ENCODE assay signal across 15 cellular contexts in the genomic region with DNA sequence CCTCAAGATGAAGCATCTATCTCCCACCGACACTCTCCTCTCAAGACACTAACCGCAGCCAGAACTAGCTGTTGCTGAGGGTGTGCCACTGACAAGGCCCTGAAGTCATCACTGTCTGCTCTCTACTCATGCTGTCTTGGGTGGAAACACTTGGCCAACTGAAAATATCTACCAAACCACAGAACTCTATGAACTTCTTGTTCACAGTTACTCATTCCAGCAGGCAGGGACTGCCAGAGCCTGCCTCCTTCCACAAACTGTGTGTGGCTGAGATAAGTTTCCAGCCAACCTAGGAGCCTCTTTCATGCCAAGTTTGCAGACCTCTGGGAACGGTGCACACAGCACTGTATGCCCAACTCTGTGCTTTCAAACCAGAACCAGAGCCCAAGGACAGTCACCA. TPM values are rescaled to one million over a fixed set of nuclear protein-coding genes. Genes with fewer than 3 reads are reported as not detected.
DNase-seq lines count a peak whose midpoint lies in the region; TF ChIP-seq lines count a peak whose summit lies in the region.
"Had no signal": no experiment of that assay in that cellular context is flagged by ENCODE, and none has a peak within 500 bp of the region (broad histone marks: within the 10 kb centered on the region; RNA-seq: fewer than 3 reads in every experiment).

No MANE protein-coding gene starts in this region.

- no peak for TF ChIP-seq EP300 in ovary (IDR thresholded peaks at IDR 0.05)

- H3K27ac ChIP-seq in testis = peak overlapping the region; percentile 34 to 59
- H3K27ac ChIP-seq in ovary = no peak overlapping the region
- H3K27ac ChIP-seq: HL-60, VCaP had no signal

- H3K36me3 Mint-ChIP-seq in HFFc6 (ENCODE audit: low read depth) = no peaks in the 10 kb centered on the region

- H3K4me3 ChIP-seq in adipocyte (ENCODE audit: low read length) = no peak overlapping the region
- no peak overlapping the region for H3K4me3 ChIP-seq in testis
- H3K4me3 ChIP-seq in ovary = no peak overlapping the region
- H3K4me3 ChIP-seq: stomach had no signal

- no peaks in the 10 kb centered on the region for H3K9me3 Mint-ChIP-seq in HFFc6

- DNase-seq in HFFc6 = peak; percentile 25
- peak; percentile 29 for DNase-seq in adipocyte (ENCODE audit: low read depth)
- peak; percentile 12 for DNase-seq in cardiac septum (ENCODE audit: low spot score)
- DNase-seq in testis = peak; percentile 56
- DNase-seq in retina = no peak
- DNase-seq in ovary = no peak
- DNase-seq in amygdala (lab: John Stamatoyannopoulos, UW) = no peak
- DNase-seq: amniotic stem cell; endodermal cell; NCI-H226; SHP77; stimulated activated CD4-positive, alpha-beta T cell treated with anti-CD3 and anti-CD28 coated beads, Interleukin-4, amount 100 ng/mL, for 1 hour; stomach had no signal

- TF ChIP-seq CTCF in HFFc6 (IDR thresholded peaks at IDR 0.05) (no peak), testis (IDR thresholded peaks at IDR 0.05) (no peak), ovary (IDR thresholded peaks at IDR 0.05) (no peak)

- TF ChIP-seq POLR2A in testis (IDR thresholded peaks at IDR 0.05) (no peak), ovary (IDR thresholded peaks at IDR 0.05) (no peak)

- H3K27me3 Mint-ChIP-seq in HFFc6 (ENCODE audit: insufficient read depth) = peaks cover 17% of the 10 kb centered on the region

- no peak overlapping the region for H3K4me3 Mint-ChIP-seq in HFFc6
- H3K4me3 Mint-ChIP-seq: endodermal cell had no signal

- H3K27me3 ChIP-seq in adipocyte (replicated peaks; ENCODE audit: control insufficient read depth, insufficient read depth, low read length) (peaks cover 6% of the 10 kb centered on the region), testis (no peaks in the 10 kb centered on the region), ovary (no peaks in the 10 kb centered on the region)
- H3K27me3 ChIP-seq: stomach had no signal

- no peak overlapping the region for H3K27ac Mint-ChIP-seq in HFFc6
- H3K27ac Mint-ChIP-seq: endodermal cell had no signal

- H3K4me1 Mint-ChIP-seq in HFFc6 (ENCODE audit: low read depth) = no peaks in the 10 kb centered on the region
- H3K4me1 Mint-ChIP-seq: endodermal cell had no signal

- H3K4me1 ChIP-seq in adipocyte (ENCODE audit: control insufficient read depth, insufficient read depth, low read length) (peaks cover 5% of the 10 kb centered on the region), testis (peaks cover 4% of the 10 kb centered on the region), ovary (ENCODE audit: insufficient read depth) (no peaks in the 10 kb centered on the region)
- H3K4me1 ChIP-seq: stomach had no signal

- no peaks in the 10 kb centered on the region for H3K9me3 ChIP-seq in adipocyte (ENCODE audit: control insufficient read depth, low read length)
- H3K9me3 ChIP-seq in testis = no peaks in the 10 kb centered on the region
- no peaks in the 10 kb centered on the region for H3K9me3 ChIP-seq in ovary
- H3K9me3 ChIP-seq: stomach had no signal

- WGBS in testis, 2 donors = 28 to 58% methylated on average over 3 of the region's 3 CpGs
- 41 to 66% (median 48%) methylated on average over 3 of the region's 3 CpGs for WGBS in ovary, 3 donors

- intact Hi-C loops in cardiac septum (cut with DNase I) (no loop called here), testis (cut with DNase I; ENCODE audit: low total_unique reads) (no loop called here), ovary (cut with DNase I) (no loop called here)

- H3K9ac ChIP-seq in adipocyte (ENCODE audit: low read length) = no peak overlapping the region

- H3K36me3 ChIP-seq in adipocyte (ENCODE audit: control insufficient read depth, insufficient read depth, low read length, severe bottlenecking) = no peaks in the 10 kb centered on the region
- H3K36me3 ChIP-seq in testis (ENCODE audit: low read depth, missing control alignments) = no peaks in the 10 kb centered on the region
- no peaks in the 10 kb centered on the region for H3K36me3 ChIP-seq in ovary
- H3K36me3 ChIP-seq: stomach had no signal

RNA-seq across cellular contexts. Expression of a gene that starts 45.5 kb away (rescaled TPM):
- total RNA-seq in HFFc6 (2021; fragmentation: NEBNext Ultra II Directional; extraction: Animal tissue kit (Norgen Biotek cat#: 25700)) = 10 to 100 TPM; 14.6 to 19.1 (median 15.9) TPM
- total RNA-seq in cardiac septum (10.6 TPM), testis (10 to 100 TPM; 40.3 to 48.0 TPM), ovary (10 to 100 TPM; 19.3 to 44.6 (median 32.1) TPM)
- polyA plus RNA-seq in testis (ENCODE audit: insufficient read depth, low read depth, low replicate concordance) (26.3 TPM), ovary (10 to 100 TPM; 19.2 to 20.5 TPM)

RNA-seq across cellular contexts. Expression of a gene that starts 56.9 kb away (rescaled TPM):
- total RNA-seq in HFFc6 (2021; fragmentation: NEBNext Ultra II Directional; extraction: Animal tissue kit (Norgen Biotek cat#: 25700)) = 10 to 100 TPM; 10.5 to 15.9 (median 13.6) TPM
- total RNA-seq in cardiac septum (25.7 TPM), testis (10 to 100 TPM; 46.1 to 47.4 TPM), ovary (10 to 100 TPM in 6 of 7 donors, 1 to 10 TPM in 1; 9.8 to 31.4 (median 21.4) TPM)
- polyA plus RNA-seq in testis (ENCODE audit: insufficient read depth, low read depth, low replicate concordance) (32.4 TPM), ovary (1 to 10 TPM; 8.5 to 9.1 TPM)

Comparison
In these comparisons a context has a peak if more than half of its experiments do, and no peak if none do; other contexts are left out.
1. DNase-seq: peak in HFFc6 (single experiment), adipocyte (single experiment), cardiac septum (single experiment) and testis (single experiment); none in retina (single experiment), ovary (0 of 5) and amygdala (0 of 56).
2. H3K27ac ChIP-seq: peak in testis (2 of 2); none in ovary (0 of 2).